In genomic region chr14:80211143-80212024, GRCh38 we compare ENCODE assay signal across 10 cellular contexts. TPM values are rescaled to one million over a fixed set of nuclear protein-coding genes. Genes with fewer than 3 reads are reported as not detected.
DNase-seq lines count a peak whose midpoint lies in the region; ATAC-seq and TF ChIP-seq lines count a peak whose summit lies in the region.
"Had no signal": no experiment of that assay in that cellular context is flagged by ENCODE, and none has a peak within 500 bp of the region (broad histone marks: within the 10 kb centered on the region; RNA-seq: fewer than 3 reads in every experiment).

TSS of gene DIO2 (minus strand) at chr14:80211504. CDS start at chr14:80211472, 32 bp downstream.

- TF ChIP-seq CTCF in left ventricle myocardium inferior (IDR thresholded peaks at IDR 0.05; ENCODE audit: borderline replicate concordance), result no peak

- H3K27ac ChIP-seq in left ventricle myocardium inferior (replicated peaks), result peak within 1 kb of the TSS; percentile 72
- no peak within 1 kb of the TSS for H3K27ac ChIP-seq in CD4-positive, alpha-beta memory T cell (ENCODE audit: low read depth, low read length)

- CTCF ChIA-PET in CD4-positive, alpha-beta memory T cell (lab: Charles Lee; ENCODE audit: partially characterized antibody), result no interaction called here

- H3K4me3 Mint-ChIP-seq in CD4-positive, alpha-beta memory T cell, result peak within 1 kb of the TSS in 1 of 8 donors; percentile 39
- no peak within 1 kb of the TSS for H3K4me3 Mint-ChIP-seq in activated T-cell treated with anti-CD3 and anti-CD28 coated beads, Interleukin-2, amount 50 U/mL, for 24 hours
- H3K4me3 Mint-ChIP-seq: activated T-cell treated with anti-CD3 and anti-CD28 coated beads, Interleukin-2, amount 50 U/mL, for 4 hours had no signal

- H3K9me3 ChIP-seq in adipocyte (ENCODE audit: control insufficient read depth, low read length) (no peaks in the 10 kb centered on the region), left ventricle myocardium inferior (replicated peaks) (no peaks in the 10 kb centered on the region)
- H3K9me3 ChIP-seq in CD4-positive, alpha-beta memory T cell (ENCODE audit: control insufficient read depth in 1 of 2, low read length in 2 of 2), result no peaks in the 10 kb centered on the region

- ATAC-seq in HG02938 (IDR thresholded peaks at IDR 0.05; ENCODE audit: unreplicated experiment), result no peak
- ATAC-seq: activated T-cell treated with anti-CD3 and anti-CD28 coated beads, Interleukin-2, amount 50 U/mL, for 4 hours had no signal

- no peak within 1 kb of the TSS for H3K27ac Mint-ChIP-seq in CD4-positive, alpha-beta memory T cell
- no peak within 1 kb of the TSS for H3K27ac Mint-ChIP-seq in activated T-cell treated with anti-CD3 and anti-CD28 coated beads, Interleukin-2, amount 50 U/mL, for 24 hours

- H3K36me3 ChIP-seq in adipocyte (ENCODE audit: control insufficient read depth, insufficient read depth, low read length, severe bottlenecking) (no peaks in the 10 kb centered on the region), left ventricle myocardium inferior (no peaks in the 10 kb centered on the region)
- H3K36me3 ChIP-seq in CD4-positive, alpha-beta memory T cell (ENCODE audit: insufficient read depth, low read length), result no peaks in the 10 kb centered on the region

- peak within 1 kb of the TSS; percentile 74 for H3K9ac ChIP-seq in adipocyte (ENCODE audit: low read length)

- DNase-seq in ELR (ENCODE audit: low read depth) (peak; percentile 65), adipocyte (ENCODE audit: low read depth) (peak; percentile 64), left ventricle myocardium inferior (peak; percentile 56), skeletal muscle cell (ENCODE audit: low read depth) (no peak), activated gamma-delta T cell treated with Interleukin-2 at 50 U/mL for 16 hours (no peak)
- DNase-seq in CD4-positive, alpha-beta memory T cell, result no peak
- DNase-seq in activated T-cell treated with anti-CD3 and anti-CD28 coated beads, Interleukin-2, amount 50 U/mL, for 24 hours, result no peak
- DNase-seq: activated T-cell treated with anti-CD3 and anti-CD28 coated beads, Interleukin-2, amount 50 U/mL, for 4 hours; Kasumi-1 had no signal

- peaks cover 0 to 5% (median under 1%) of the 10 kb centered on the region in 8 donors for H3K9me3 Mint-ChIP-seq in CD4-positive, alpha-beta memory T cell
- peaks cover 2% of the 10 kb centered on the region for H3K9me3 Mint-ChIP-seq in activated T-cell treated with anti-CD3 and anti-CD28 coated beads, Interleukin-2, amount 50 U/mL, for 24 hours
- H3K9me3 Mint-ChIP-seq: activated T-cell treated with anti-CD3 and anti-CD28 coated beads, Interleukin-2, amount 50 U/mL, for 4 hours had no signal

- H3K36me3 Mint-ChIP-seq in CD4-positive, alpha-beta memory T cell, result no peaks in the 10 kb centered on the region
- no peaks in the 10 kb centered on the region for H3K36me3 Mint-ChIP-seq in activated T-cell treated with anti-CD3 and anti-CD28 coated beads, Interleukin-2, amount 50 U/mL, for 24 hours (ENCODE audit: low read depth)

- H3K27me3 ChIP-seq in adipocyte (replicated peaks; ENCODE audit: control insufficient read depth, insufficient read depth, low read length) (no peaks in the 10 kb centered on the region), left ventricle myocardium inferior (ENCODE audit: low read depth) (no peaks in the 10 kb centered on the region)
- H3K27me3 ChIP-seq in CD4-positive, alpha-beta memory T cell (ENCODE audit: insufficient read depth, low read length), result no peaks in the 10 kb centered on the region

- POLR2A ChIA-PET in CD4-positive, alpha-beta memory T cell (lab: Charles Lee; ENCODE audit: partially characterized antibody), result no interaction called here

- peaks cover 46% of the 10 kb centered on the region for H3K4me1 ChIP-seq in adipocyte (ENCODE audit: control insufficient read depth, insufficient read depth, low read length)
- H3K4me1 ChIP-seq in left ventricle myocardium inferior, result peaks cover 4% of the 10 kb centered on the region
- H3K4me1 ChIP-seq in CD4-positive, alpha-beta memory T cell (ENCODE audit: insufficient read depth, low read length), result no peaks in the 10 kb centered on the region

- H3K27me3 Mint-ChIP-seq in CD4-positive, alpha-beta memory T cell, result no peaks in the 10 kb centered on the region
- peaks cover 2% of the 10 kb centered on the region for H3K27me3 Mint-ChIP-seq in activated T-cell treated with anti-CD3 and anti-CD28 coated beads, Interleukin-2, amount 50 U/mL, for 24 hours

- intact Hi-C loops in left ventricle myocardium inferior (cut with micrococcal nuclease), result no loop called here
- intact Hi-C loops in CD4-positive, alpha-beta memory T cell (cut with micrococcal nuclease), result no loop called here

- H3K4me1 Mint-ChIP-seq in CD4-positive, alpha-beta memory T cell, result peaks cover 0 to 3% (median under 1%) of the 10 kb centered on the region in 4 donors
- no peaks in the 10 kb centered on the region for H3K4me1 Mint-ChIP-seq in activated T-cell treated with anti-CD3 and anti-CD28 coated beads, Interleukin-2, amount 50 U/mL, for 24 hours (ENCODE audit: low read depth)

- peak within 1 kb of the TSS; percentile 79 for H3K4me3 ChIP-seq in adipocyte (ENCODE audit: low read length)
- H3K4me3 ChIP-seq in left ventricle myocardium inferior, result peak within 1 kb of the TSS; percentile 58
- peak within 1 kb of the TSS; percentile 23 for H3K4me3 ChIP-seq in skeletal muscle cell (ENCODE audit: low read depth, low read length)
- no peak within 1 kb of the TSS for H3K4me3 ChIP-seq in CD4-positive, alpha-beta memory T cell (ENCODE audit: low read length in 2 of 2)

RNA-seq across cellular contexts. Expression of gene DIO2, which starts in this region (rescaled TPM):
- total RNA-seq in left ventricle myocardium inferior, result 6.4 TPM
- total RNA-seq in CD4-positive, alpha-beta memory T cell, result not detected
- not detected for polyA plus RNA-seq in CD4-positive, alpha-beta memory T cell
- total RNA-seq: activated T-cell treated with anti-CD3 and anti-CD28 coated beads, Interleukin-2, amount 50 U/mL, for 4 hours had no signal

Comparison
In these comparisons a context has a peak if more than half of its experiments do, and no peak if none do; other contexts are left out.
1. DNase-seq: peak in ELR (single experiment), adipocyte (single experiment) and left ventricle myocardium inferior (single experiment); none in skeletal muscle cell (single experiment), activated gamma-delta T cell treated with Interleukin-2 at 50 U/mL for 16 hours (single experiment), CD4-positive, alpha-beta memory T cell (0 of 5) and activated T-cell treated with anti-CD3 and anti-CD28 coated beads, Interleukin-2, amount 50 U/mL, for 24 hours (single experiment).
2. H3K4me3 ChIP-seq: peak in adipocyte (single experiment), left ventricle myocardium inferior (single experiment) and skeletal muscle cell (single experiment); none in CD4-positive, alpha-beta memory T cell (0 of 2).